ENCODE assay signal across 16 cellular contexts in genomic region chr6:90074161-90074560, GRCh38.
DNase-seq lines count a peak whose midpoint lies in the region; ATAC-seq, FAIRE-seq and TF ChIP-seq lines count a peak whose summit lies in the region.
"Had no signal": no experiment of that assay in that cellular context is flagged by ENCODE, and none has a peak within 500 bp of the region (broad histone marks: within the 10 kb centered on the region; RNA-seq: fewer than 3 reads in every experiment).

No MANE protein-coding gene starts in this region.

- no peaks in the 10 kb centered on the region for H3K4me1 ChIP-seq in A673 (ENCODE audit: insufficient read depth, low read length, poor library complexity, severe bottlenecking)
- H3K4me1 ChIP-seq: A549, left ventricle myocardium inferior had no signal

- POLR2A ChIA-PET in A673 (lab: Charles Lee; ENCODE audit: low non-redundant PET): no interaction called here

- no peak overlapping the region for H3K27ac Mint-ChIP-seq in T-helper 2 cell treated with Interferon-gamma antibody and Interleukin-4, amounts not matched to agents 5 μg/mL and 100 μg/mL, for 36 hours
- H3K27ac Mint-ChIP-seq: type B pancreatic cell had no signal

- ATAC-seq in sciatic nerve (peak; percentile 56), HG03280 (IDR thresholded peaks at IDR 0.05; ENCODE audit: unreplicated experiment) (no peak)
- ATAC-seq: A549 had no signal

- H3K4me3 Mint-ChIP-seq in T-helper 2 cell treated with Interferon-gamma antibody and Interleukin-4, amounts not matched to agents 5 μg/mL and 100 μg/mL, for 36 hours: peak overlapping the region; percentile 7
- H3K4me3 Mint-ChIP-seq: type B pancreatic cell had no signal

- H3K27me3 ChIP-seq in WERI-Rb-1 (ENCODE audit: insufficient read depth, low read depth, severe bottlenecking) (no peaks in the 10 kb centered on the region), A673 (replicated peaks; ENCODE audit: insufficient read depth, low read depth, low read length, poor library complexity) (peaks cover 68% of the 10 kb centered on the region)
- H3K27me3 ChIP-seq: spleen had no signal

- peaks cover 69% of the 10 kb centered on the region for H3K4me1 Mint-ChIP-seq in T-helper 2 cell treated with Interferon-gamma antibody and Interleukin-4, amounts not matched to agents 5 μg/mL and 100 μg/mL, for 36 hours (ENCODE audit: low read depth)

- peaks cover 21% of the 10 kb centered on the region for H3K27me3 Mint-ChIP-seq in T-helper 2 cell treated with Interferon-gamma antibody and Interleukin-4, amounts not matched to agents 5 μg/mL and 100 μg/mL, for 36 hours (ENCODE audit: low read depth)

- H3K36me3 ChIP-seq in WERI-Rb-1: no peaks in the 10 kb centered on the region
- H3K36me3 ChIP-seq in A673 (ENCODE audit: insufficient read depth, low read length, poor library complexity, severe bottlenecking): no peaks in the 10 kb centered on the region
- H3K36me3 ChIP-seq: left ventricle myocardium inferior had no signal

- CTCF ChIA-PET in A673 (lab: Charles Lee): no interaction called here

- DNase-seq in T-helper 2 cell treated with Interferon-gamma antibody and Interleukin-4, amounts not matched to agents 5 μg/mL and 100 μg/mL, for 36 hours (ENCODE audit: low spot score): no peak
- no peak for DNase-seq in T-helper 2 cell
- no peak for DNase-seq in WERI-Rb-1
- DNase-seq in fibroblast of peridontal ligament (ENCODE audit: extremely low read depth): peak; percentile 29
- no peak for DNase-seq in sciatic nerve (ENCODE audit: low spot score)
- no peak for DNase-seq in A673 (ENCODE audit: low spot score)
- no peak for DNase-seq in D721Med (ENCODE audit: insufficient read length, low spot score)
- DNase-seq: left ventricle myocardium inferior, NCI-H1417 treated with DMSO at 0.1 percent for 48 hours, NCI-H748 treated with DMSO at 0.1 percent for 48 hours, occipital lobe, spleen had no signal

- H3K4me3 ChIP-seq in WERI-Rb-1 (ENCODE audit: low read depth, low read length) (no peak overlapping the region), A673 (ENCODE audit: low read depth, low read length, poor library complexity, severe bottlenecking) (no peak overlapping the region)
- H3K4me3 ChIP-seq: A549, left ventricle myocardium inferior, spleen had no signal

- intact Hi-C loops in sciatic nerve (cut with DNase I): no loop called here
- intact Hi-C loops in A673 (cut with micrococcal nuclease; ENCODE audit: unreplicated experiment): no loop called here

- no peaks in the 10 kb centered on the region for H3K9me3 ChIP-seq in WERI-Rb-1 (ENCODE audit: severe bottlenecking)
- H3K9me3 ChIP-seq in A673 (ENCODE audit: low read depth, low read length, poor library complexity, severe bottlenecking): no peaks in the 10 kb centered on the region
- H3K9me3 ChIP-seq: A549, left ventricle myocardium inferior, spleen had no signal

- no peaks in the 10 kb centered on the region for H3K9me3 Mint-ChIP-seq in T-helper 2 cell treated with Interferon-gamma antibody and Interleukin-4, amounts not matched to agents 5 μg/mL and 100 μg/mL, for 36 hours
- H3K9me3 Mint-ChIP-seq: type B pancreatic cell had no signal

- H3K27ac ChIP-seq in WERI-Rb-1 (peak overlapping the region; percentile 47; the same call in 1 of the 2 replicates), A673 (ENCODE audit: low read depth, low read length, poor library complexity, severe bottlenecking) (no peak overlapping the region)
- H3K27ac ChIP-seq: A549, left ventricle myocardium inferior, spleen had no signal

- no peak for TF ChIP-seq CTCF in WERI-Rb-1 (IDR thresholded peaks at IDR 0.05; ENCODE audit: low read depth, low read length)
- no peak for TF ChIP-seq CTCF in A673 (conservative IDR thresholded peaks at IDR 0.05; ENCODE audit: low read depth, low read length)
- no peak for TF ChIP-seq CTCF in D721Med (IDR thresholded peaks at IDR 0.05; ENCODE audit: insufficient read depth, missing control alignments)

- peaks cover 40% of the 10 kb centered on the region for H3K36me3 Mint-ChIP-seq in T-helper 2 cell treated with Interferon-gamma antibody and Interleukin-4, amounts not matched to agents 5 μg/mL and 100 μg/mL, for 36 hours (ENCODE audit: low read depth)

- BruUV-seq in A673 (replicated peaks; lab: Mats Ljungman, UMichigan): no TSS peak

- FAIRE-seq in D721Med (lab: Jason Lieb, UNC): no peak
- FAIRE-seq: A549, bronchial epithelial cell had no signal
